Comparison of ENCODE assay signal across 1 cellular context in genomic region chr2:27663463-27664244, GRCh38.
A peak's percentile ranks its signal among the peaks of the same experiment; 100 is the strongest.
TF ChIP-seq lines count a peak whose summit lies in the region.

SLC4A1AP (plus strand) TSS chr2:27663889; CDS start chr2:27663915, 26 bp downstream.
SUPT7L (minus strand) TSS chr2:27663614; CDS start chr2:27662192, 1,422 bp downstream.

TF ChIP-seq in HepG2, 621 proteins besides CTCF, POLR2A, EP300 and RAD21 (continued from another document and continues in another):
- TF ChIP-seq SNAPC4 (CRISPR knock-in tag; IDR thresholded peaks at IDR 0.05) (peak; percentile 81; the same call in 1 of the 2 replicates), KAT2B (IDR thresholded peaks at IDR 0.05; ENCODE audit: borderline replicate concordance, low read depth, low read length) (no peak), SMARCC2 (IDR thresholded peaks at IDR 0.05) (no peak), ZNF318 (CRISPR knock-in tag; IDR thresholded peaks at IDR 0.05) (0 out of 2 replicates have a peak, but pooled peaks have one; percentile 43), ZKSCAN5 (CRISPR knock-in tag; IDR thresholded peaks at IDR 0.05) (no peak), KLF11 (CRISPR knock-in tag; IDR thresholded peaks at IDR 0.05) (peak; percentile 58; the same call in 1 of the 2 replicates), DPF2 (CRISPR knock-in tag; IDR thresholded peaks at IDR 0.05; ENCODE audit: borderline replicate concordance, low read depth) (no peak), ATF4 (CRISPR knock-in tag; IDR thresholded peaks at IDR 0.05) (peak in 1 of 2 experiments; percentile 87; a peak in 2 of 4 replicates), FIP1L1 (IDR thresholded peaks at IDR 0.05; ENCODE audit: borderline replicate concordance, insufficient read depth, low read depth, low read length) (no peak), ZNF777 (CRISPR knock-in tag; IDR thresholded peaks at IDR 0.05) (peak; percentile 89), GTF3A (CRISPR knock-in tag; conservative IDR thresholded peaks at IDR 0.05) (no peak), NR2F2 (IDR thresholded peaks at IDR 0.05; ENCODE audit: borderline replicate concordance, low read depth) (peak; percentile 67; the same call in 1 of the 2 replicates), PITX1 (CRISPR knock-in tag; IDR thresholded peaks at IDR 0.05) (peak; percentile 93), NR0B2 (CRISPR knock-in tag; IDR thresholded peaks at IDR 0.05) (no peak), NCOR1 (IDR thresholded peaks at IDR 0.05; ENCODE audit: borderline replicate concordance, low read length) (peak; percentile 85; the same call in 1 of the 2 replicates), KIAA2018 (CRISPR knock-in tag; IDR thresholded peaks at IDR 0.05; ENCODE audit: borderline replicate concordance) (no peak), RARG (CRISPR knock-in tag; IDR thresholded peaks at IDR 0.05; ENCODE audit: low read depth) (no peak), ZNF34 (CRISPR knock-in tag; IDR thresholded peaks at IDR 0.05; ENCODE audit: borderline replicate concordance) (no peak), ESRRA (CRISPR knock-in tag; IDR thresholded peaks at IDR 0.05; ENCODE audit: low read depth) (peak; percentile 65), GTF2F1 (IDR thresholded peaks at IDR 0.05; ENCODE audit: low read length) (no peak)
